1 cellular context compared by ENCODE assay signal in genomic region chr2:219595250-219595649, GRCh38.
TF ChIP-seq lines count a peak whose summit lies in the region.

No MANE protein-coding gene starts in this region.

TF ChIP-seq in SK-N-SH treated with all-trans-retinoic acid at 6 μM for 48 hours, 23 proteins besides CTCF, POLR2A, EP300 and RAD21 (continued from another document):
- TF ChIP-seq TSHZ2 (CRISPR knock-in tag; IDR thresholded peaks at IDR 0.05): no peak
